Comparison of ENCODE assay signal across 36 cellular contexts in the genomic region with DNA sequence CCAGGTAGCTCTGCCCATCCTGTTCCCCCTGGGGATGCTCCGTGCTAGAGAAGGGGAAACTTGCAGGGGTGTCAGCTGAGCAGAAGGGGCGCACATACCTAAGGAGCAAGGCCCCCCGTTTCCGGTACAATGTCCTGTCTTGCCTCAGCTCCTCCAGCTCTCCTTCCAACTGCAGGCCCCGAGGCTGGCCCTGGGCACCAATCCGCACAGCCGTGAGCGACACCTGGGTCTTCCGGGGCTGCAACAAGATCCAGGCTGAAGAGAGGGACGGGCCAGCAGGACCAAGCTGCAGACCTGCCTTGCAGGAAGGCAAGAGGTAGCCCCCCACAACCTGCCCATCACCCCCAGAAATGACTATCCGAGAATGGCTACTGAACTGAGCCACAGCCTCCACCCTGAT.
"Had no signal": no experiment of that assay in that cellular context is flagged by ENCODE, and none has a peak within 500 bp of the region (broad histone marks: within the 10 kb centered on the region; RNA-seq: fewer than 3 reads in every experiment).

No MANE protein-coding gene starts in this region.

- H3K4me3 ChIP-seq: MG63 had no signal

- H3K27me3 ChIP-seq: MG63 had no signal

- DNase-seq: Karpas-422, Kasumi-1, MG63, MM.1S, MV-4-11, NCI-H1048, NCI-H1092, NCI-H1092 treated with DMSO at 0.1 percent for 48 hours, NCI-H1105, NCI-H1105 treated with DMSO at 0.1 percent for 48 hours, NCI-H1417, NCI-H1417 treated with DMSO at 0.1 percent for 48 hours, NCI-H1436, NCI-H1436 treated with DMSO at 0.1 percent for 48 hours, NCI-H146, NCI-H1694, NCI-H1694 treated with DMSO at 0.1 percent for 48 hours, NCI-H187, NCI-H187 treated with DMSO at 0.1 percent for 48 hours, NCI-H1930, NCI-H2029, NCI-H2029 treated with DMSO at 0.1 percent for 48 hours, NCI-H2081, NCI-H2081 treated with DMSO at 0.1 percent for 48 hours, NCI-H2107, NCI-H2171, NCI-H2171 treated with DMSO at 0.1 percent for 48 hours, NCI-H2227 treated with DMSO at 0.1 percent for 48 hours, NCI-H226, NCI-H345, NCI-H446, NCI-H446 treated with DMSO at 0.1 percent for 48 hours, NCI-H510A, NCI-H510A treated with DMSO at 0.1 percent for 48 hours, NCI-H524, NCI-H524 treated with DMSO at 0.1 percent for 48 hours had no signal

- H3K36me3 ChIP-seq: MG63 had no signal

- H3K9me3 ChIP-seq: MG63 had no signal
